1 cellular context compared by ENCODE assay signal in the genomic region with DNA sequence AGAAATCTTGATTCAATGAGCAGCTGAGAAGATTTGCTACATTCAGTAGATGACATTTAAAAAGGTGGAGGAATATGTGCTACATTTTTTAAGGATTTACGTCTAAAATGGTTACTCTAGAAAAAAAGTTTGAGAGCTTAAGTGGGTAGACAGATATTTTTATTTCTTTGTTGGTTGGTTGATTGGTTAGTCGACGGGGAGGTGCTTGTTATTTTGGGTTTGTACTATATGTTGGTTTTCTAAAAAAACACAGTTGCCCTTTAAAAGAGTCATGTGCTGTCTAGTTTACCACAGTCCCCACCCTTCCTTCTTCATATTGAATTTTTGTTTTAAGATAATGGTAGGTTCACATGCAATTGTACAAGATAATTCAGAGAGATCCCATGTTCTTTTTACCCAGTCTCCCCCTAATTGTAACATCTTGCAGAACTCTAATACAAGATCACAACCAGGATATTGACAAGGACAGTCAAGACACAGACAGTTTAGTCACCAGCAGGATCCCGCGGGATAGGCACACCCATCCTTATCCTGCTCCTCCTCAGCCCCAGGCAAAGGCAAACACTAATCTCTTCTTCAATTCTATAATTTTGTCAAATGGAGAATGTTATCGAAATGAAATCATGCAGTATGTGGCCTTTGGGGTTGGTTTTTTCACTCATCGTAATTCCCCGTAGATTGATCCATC.
A peak's percentile ranks its signal among the peaks of the same experiment; 100 is the strongest.
TF ChIP-seq lines count a peak whose summit lies in the region.

No MANE protein-coding gene starts in this region.

TF ChIP-seq in GM12878, 131 proteins besides CTCF, POLR2A, EP300 and RAD21:
- TF ChIP-seq, protein P1, sequence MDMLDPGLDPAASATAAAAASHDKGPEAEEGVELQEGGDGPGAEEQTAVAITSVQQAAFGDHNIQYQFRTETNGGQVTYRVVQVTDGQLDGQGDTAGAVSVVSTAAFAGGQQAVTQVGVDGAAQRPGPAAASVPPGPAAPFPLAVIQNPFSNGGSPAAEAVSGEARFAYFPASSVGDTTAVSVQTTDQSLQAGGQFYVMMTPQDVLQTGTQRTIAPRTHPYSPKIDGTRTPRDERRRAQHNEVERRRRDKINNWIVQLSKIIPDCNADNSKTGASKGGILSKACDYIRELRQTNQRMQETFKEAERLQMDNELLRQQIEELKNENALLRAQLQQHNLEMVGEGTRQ (IDR thresholded peaks at IDR 0.05; ENCODE audit: borderline replicate concordance, low read depth, low read length), result no peak
- TF ChIP-seq SMAD5 (IDR thresholded peaks at IDR 0.05; ENCODE audit: low read depth), result no peak
- TF ChIP-seq, protein P2, sequence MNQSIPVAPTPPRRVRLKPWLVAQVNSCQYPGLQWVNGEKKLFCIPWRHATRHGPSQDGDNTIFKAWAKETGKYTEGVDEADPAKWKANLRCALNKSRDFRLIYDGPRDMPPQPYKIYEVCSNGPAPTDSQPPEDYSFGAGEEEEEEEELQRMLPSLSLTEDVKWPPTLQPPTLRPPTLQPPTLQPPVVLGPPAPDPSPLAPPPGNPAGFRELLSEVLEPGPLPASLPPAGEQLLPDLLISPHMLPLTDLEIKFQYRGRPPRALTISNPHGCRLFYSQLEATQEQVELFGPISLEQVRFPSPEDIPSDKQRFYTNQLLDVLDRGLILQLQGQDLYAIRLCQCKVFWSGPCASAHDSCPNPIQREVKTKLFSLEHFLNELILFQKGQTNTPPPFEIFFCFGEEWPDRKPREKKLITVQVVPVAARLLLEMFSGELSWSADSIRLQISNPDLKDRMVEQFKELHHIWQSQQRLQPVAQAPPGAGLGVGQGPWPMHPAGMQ (IDR thresholded peaks at IDR 0.05; ENCODE audit: borderline replicate concordance), result no peak
- TF ChIP-seq, protein P3, sequence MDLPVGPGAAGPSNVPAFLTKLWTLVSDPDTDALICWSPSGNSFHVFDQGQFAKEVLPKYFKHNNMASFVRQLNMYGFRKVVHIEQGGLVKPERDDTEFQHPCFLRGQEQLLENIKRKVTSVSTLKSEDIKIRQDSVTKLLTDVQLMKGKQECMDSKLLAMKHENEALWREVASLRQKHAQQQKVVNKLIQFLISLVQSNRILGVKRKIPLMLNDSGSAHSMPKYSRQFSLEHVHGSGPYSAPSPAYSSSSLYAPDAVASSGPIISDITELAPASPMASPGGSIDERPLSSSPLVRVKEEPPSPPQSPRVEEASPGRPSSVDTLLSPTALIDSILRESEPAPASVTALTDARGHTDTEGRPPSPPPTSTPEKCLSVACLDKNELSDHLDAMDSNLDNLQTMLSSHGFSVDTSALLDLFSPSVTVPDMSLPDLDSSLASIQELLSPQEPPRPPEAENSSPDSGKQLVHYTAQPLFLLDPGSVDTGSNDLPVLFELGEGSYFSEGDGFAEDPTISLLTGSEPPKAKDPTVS (IDR thresholded peaks at IDR 0.05; ENCODE audit: low read depth, low read length), result no peak
- no peak for TF ChIP-seq MYB (IDR thresholded peaks at IDR 0.05; ENCODE audit: borderline replicate concordance, low read depth, low read length)
- no peak for TF ChIP-seq JUNB (IDR thresholded peaks at IDR 0.05)
- TF ChIP-seq ZNF384 (IDR thresholded peaks at IDR 0.05; ENCODE audit: borderline replicate concordance, low read depth, low read length), result peak; percentile 43; the same call in 1 of the 2 replicates
- TF ChIP-seq ZNF217 (IDR thresholded peaks at IDR 0.05), result no peak
